In the genomic region with DNA sequence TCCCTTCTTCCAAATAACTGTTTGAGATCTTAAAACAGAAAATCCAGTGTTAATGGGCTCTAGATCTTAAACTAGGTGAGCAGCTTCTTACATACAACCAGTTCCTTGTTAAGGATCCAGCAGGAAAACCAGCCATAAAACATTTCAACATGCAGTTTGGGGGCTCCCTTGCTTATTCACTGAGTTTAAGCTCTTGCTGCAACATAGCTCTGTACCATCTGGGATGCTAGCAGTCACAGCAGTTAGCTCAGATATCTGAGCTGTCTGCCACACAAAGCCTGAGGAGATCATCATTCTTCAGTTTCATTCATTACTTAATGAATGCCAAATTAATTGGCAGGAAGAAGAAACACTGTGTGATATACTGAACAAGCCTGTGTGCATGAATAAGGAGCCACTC, we compare ENCODE assay signal across 32 cellular contexts.
A peak's percentile ranks its signal among the peaks of the same experiment; 100 is the strongest.
DNase-seq lines count a peak whose midpoint lies in the region; ATAC-seq, FAIRE-seq and TF ChIP-seq lines count a peak whose summit lies in the region.
"Had no signal": no experiment of that assay in that cellular context is flagged by ENCODE, and none has a peak within 500 bp of the region (broad histone marks: within the 10 kb centered on the region; RNA-seq: fewer than 3 reads in every experiment).

No MANE protein-coding gene starts in this region.

- H3K4me3 ChIP-seq in mesodermal cell (ENCODE audit: extremely low read depth, insufficient read depth, low read length, poor library complexity, severe bottlenecking) (no peak overlapping the region), kidney (ENCODE audit: low read length in 2 of 2) (no peak overlapping the region)
- H3K4me3 ChIP-seq: MG63, ovary, Peyer's patch, smooth muscle cell, thoracic aorta had no signal

- no peak overlapping the region for H3K9ac ChIP-seq in kidney (ENCODE audit: low read length in 2 of 2)

- H3K9me3 ChIP-seq in mesodermal cell (ENCODE audit: control insufficient read depth, low read length) = no peaks in the 10 kb centered on the region
- no peaks in the 10 kb centered on the region for H3K9me3 ChIP-seq in kidney (ENCODE audit: control insufficient read depth in 1 of 2, low read length in 2 of 2)
- H3K9me3 ChIP-seq: MG63, ovary, Peyer's patch, thoracic aorta had no signal

- DNase-seq in DMS 273 (lab: John Stamatoyannopoulos, UW; ENCODE audit: unreplicated experiment) = peak; percentile 16
- DNase-seq in DMS 273 treated with DMSO at 0.1 percent for 48 hours (lab: John Stamatoyannopoulos, UW) = no peak
- DNase-seq in NCI-H2171 (lab: John Stamatoyannopoulos, UW) = peak; percentile 15
- DNase-seq in amniotic epithelial cell (ENCODE audit: low read depth) = peak; percentile 33
- no peak for DNase-seq in kidney
- DNase-seq in NCI-H1436 (lab: John Stamatoyannopoulos, UW) = no peak
- DNase-seq: activated CD4-positive, alpha-beta T cell treated with anti-CD3 and anti-CD28 coated beads, Interleukin-2, amount 10 ng/mL, durations not matched to agents 7 days and 5 days; activated effector memory CD4-positive, alpha-beta T cell treated with Interleukin-2 at 50 U/mL for 16 hours; activated T-cell treated with anti-CD3 and anti-CD28 coated beads, Interleukin-2, amount 50 U/mL, for 1 hour; Calu3; CD4-positive, CD25-positive, alpha-beta regulatory T cell; KG1; left colon; MG63; NCI-H1417; NCI-H510A treated with DMSO at 0.1 percent for 48 hours; nephron progenitor cell; ovary; Peyer's patch; SIG-M5; stimulated activated CD4-positive, alpha-beta T cell treated with anti-CD3 and anti-CD28 coated beads, Interleukin-1b, Interleukin-23, amount 100 ng/mL, for 48 hours; T1000 had no signal

- H3K4me1 ChIP-seq in mesodermal cell (ENCODE audit: control insufficient read depth, insufficient read depth, low read length, poor library complexity, severe bottlenecking) = no peaks in the 10 kb centered on the region
- peaks cover 0 to 2% of the 10 kb centered on the region in 2 donors for H3K4me1 ChIP-seq in kidney (ENCODE audit: control insufficient read depth in 1 of 2, insufficient read depth in 1 of 2, low read depth in 1 of 2, low read length in 2 of 2)
- H3K4me1 ChIP-seq: Peyer's patch had no signal

- no peak for ATAC-seq in HG03469 (IDR thresholded peaks at IDR 0.05; ENCODE audit: unreplicated experiment)
- ATAC-seq: left colon had no signal

- H3K27ac ChIP-seq in mesodermal cell (ENCODE audit: low read depth, low read length, severe bottlenecking) (peak overlapping the region; percentile 7), kidney (ENCODE audit: low read depth in 2 of 2, low read length in 2 of 2) (no peak overlapping the region)
- H3K27ac ChIP-seq: 22Rv1, ovary, Peyer's patch, thoracic aorta, VCaP had no signal

- intact Hi-C loops in kidney (cut with DNase I) = no loop called here

- no peak for TF ChIP-seq CTCF in kidney (IDR thresholded peaks at IDR 0.05; ENCODE audit: borderline replicate concordance, extremely low read depth, insufficient read depth)

- FAIRE-seq in kidney (lab: Jason Lieb, UNC) = no peak
- FAIRE-seq: bronchial epithelial cell, endothelial cell of umbilical vein, H54, urothelium cell line had no signal

- H3K36me3 ChIP-seq in mesodermal cell (ENCODE audit: control insufficient read depth, insufficient read depth, low read length) (peaks cover 30% of the 10 kb centered on the region), kidney (ENCODE audit: control insufficient read depth in 1 of 2, insufficient read depth in 2 of 2, low read length in 2 of 2) (peaks cover 6 to 7% of the 10 kb centered on the region in 2 donors)
- H3K36me3 ChIP-seq: MG63, ovary, thoracic aorta had no signal

Comparison
In these comparisons a context has a peak if more than half of its experiments do, and no peak if none do; other contexts are left out.
1. DNase-seq: peak in DMS 273 (single experiment), NCI-H2171 (single experiment) and amniotic epithelial cell (single experiment); none in DMS 273 treated with DMSO at 0.1 percent for 48 hours (single experiment), kidney (single experiment) and NCI-H1436 (single experiment).